Comparison of ENCODE assay signal across 2 cellular contexts in the genomic region with DNA sequence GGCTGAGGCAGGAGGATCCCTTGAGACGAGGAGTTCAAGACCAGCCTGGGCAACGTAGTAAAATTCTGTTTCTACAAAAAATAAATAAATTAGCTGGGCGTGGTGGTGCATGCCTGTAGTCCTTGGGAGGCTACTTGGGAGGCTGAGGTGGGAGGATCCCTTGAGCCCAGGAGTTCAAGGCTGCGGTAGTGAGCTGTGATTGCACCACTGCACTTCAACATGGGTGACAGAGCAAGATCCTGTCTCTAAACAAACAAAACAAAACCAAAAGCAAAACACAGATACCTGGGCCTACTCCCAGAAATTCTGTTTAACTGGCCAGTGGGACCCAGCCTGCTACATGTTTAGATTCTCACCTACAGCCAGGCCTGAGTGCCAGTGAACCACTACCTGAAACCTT.
TF ChIP-seq lines count a peak whose summit lies in the region.

No MANE protein-coding gene starts in this region.

TF ChIP-seq in HCT116, 20 proteins besides CTCF, POLR2A, EP300 and RAD21 (continued from another document):
- TF ChIP-seq, protein P1, sequence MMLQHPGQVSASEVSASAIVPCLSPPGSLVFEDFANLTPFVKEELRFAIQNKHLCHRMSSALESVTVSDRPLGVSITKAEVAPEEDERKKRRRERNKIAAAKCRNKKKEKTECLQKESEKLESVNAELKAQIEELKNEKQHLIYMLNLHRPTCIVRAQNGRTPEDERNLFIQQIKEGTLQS (IDR thresholded peaks at IDR 0.05): no peak
- TF ChIP-seq ZNF274 (IDR thresholded peaks at IDR 0.05; ENCODE audit: low read depth, low read length): no peak
- no peak for TF ChIP-seq FOSL1 (IDR thresholded peaks at IDR 0.05; ENCODE audit: low read depth)
- TF ChIP-seq ELF1 (IDR thresholded peaks at IDR 0.05; ENCODE audit: borderline replicate concordance, low read depth): no peak
- TF ChIP-seq ZFX (IDR thresholded peaks at IDR 0.05): no peak
- TF ChIP-seq, protein P2, sequence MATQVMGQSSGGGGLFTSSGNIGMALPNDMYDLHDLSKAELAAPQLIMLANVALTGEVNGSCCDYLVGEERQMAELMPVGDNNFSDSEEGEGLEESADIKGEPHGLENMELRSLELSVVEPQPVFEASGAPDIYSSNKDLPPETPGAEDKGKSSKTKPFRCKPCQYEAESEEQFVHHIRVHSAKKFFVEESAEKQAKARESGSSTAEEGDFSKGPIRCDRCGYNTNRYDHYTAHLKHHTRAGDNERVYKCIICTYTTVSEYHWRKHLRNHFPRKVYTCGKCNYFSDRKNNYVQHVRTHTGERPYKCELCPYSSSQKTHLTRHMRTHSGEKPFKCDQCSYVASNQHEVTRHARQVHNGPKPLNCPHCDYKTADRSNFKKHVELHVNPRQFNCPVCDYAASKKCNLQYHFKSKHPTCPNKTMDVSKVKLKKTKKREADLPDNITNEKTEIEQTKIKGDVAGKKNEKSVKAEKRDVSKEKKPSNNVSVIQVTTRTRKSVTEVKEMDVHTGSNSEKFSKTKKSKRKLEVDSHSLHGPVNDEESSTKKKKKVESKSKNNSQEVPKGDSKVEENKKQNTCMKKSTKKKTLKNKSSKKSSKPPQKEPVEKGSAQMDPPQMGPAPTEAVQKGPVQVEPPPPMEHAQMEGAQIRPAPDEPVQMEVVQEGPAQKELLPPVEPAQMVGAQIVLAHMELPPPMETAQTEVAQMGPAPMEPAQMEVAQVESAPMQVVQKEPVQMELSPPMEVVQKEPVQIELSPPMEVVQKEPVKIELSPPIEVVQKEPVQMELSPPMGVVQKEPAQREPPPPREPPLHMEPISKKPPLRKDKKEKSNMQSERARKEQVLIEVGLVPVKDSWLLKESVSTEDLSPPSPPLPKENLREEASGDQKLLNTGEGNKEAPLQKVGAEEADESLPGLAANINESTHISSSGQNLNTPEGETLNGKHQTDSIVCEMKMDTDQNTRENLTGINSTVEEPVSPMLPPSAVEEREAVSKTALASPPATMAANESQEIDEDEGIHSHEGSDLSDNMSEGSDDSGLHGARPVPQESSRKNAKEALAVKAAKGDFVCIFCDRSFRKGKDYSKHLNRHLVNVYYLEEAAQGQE (IDR thresholded peaks at IDR 0.05; ENCODE audit: low read depth): no peak
- TF ChIP-seq EGR1 (IDR thresholded peaks at IDR 0.05; ENCODE audit: low read depth): no peak
- TF ChIP-seq EZH2phosphoT487 (IDR thresholded peaks at IDR 0.05; ENCODE audit: borderline replicate concordance): no peak
- TF ChIP-seq YY1 (IDR thresholded peaks at IDR 0.05; ENCODE audit: extremely low read depth, insufficient replicate concordance, low read depth, low read length): no peak
- TF ChIP-seq, protein P3, sequence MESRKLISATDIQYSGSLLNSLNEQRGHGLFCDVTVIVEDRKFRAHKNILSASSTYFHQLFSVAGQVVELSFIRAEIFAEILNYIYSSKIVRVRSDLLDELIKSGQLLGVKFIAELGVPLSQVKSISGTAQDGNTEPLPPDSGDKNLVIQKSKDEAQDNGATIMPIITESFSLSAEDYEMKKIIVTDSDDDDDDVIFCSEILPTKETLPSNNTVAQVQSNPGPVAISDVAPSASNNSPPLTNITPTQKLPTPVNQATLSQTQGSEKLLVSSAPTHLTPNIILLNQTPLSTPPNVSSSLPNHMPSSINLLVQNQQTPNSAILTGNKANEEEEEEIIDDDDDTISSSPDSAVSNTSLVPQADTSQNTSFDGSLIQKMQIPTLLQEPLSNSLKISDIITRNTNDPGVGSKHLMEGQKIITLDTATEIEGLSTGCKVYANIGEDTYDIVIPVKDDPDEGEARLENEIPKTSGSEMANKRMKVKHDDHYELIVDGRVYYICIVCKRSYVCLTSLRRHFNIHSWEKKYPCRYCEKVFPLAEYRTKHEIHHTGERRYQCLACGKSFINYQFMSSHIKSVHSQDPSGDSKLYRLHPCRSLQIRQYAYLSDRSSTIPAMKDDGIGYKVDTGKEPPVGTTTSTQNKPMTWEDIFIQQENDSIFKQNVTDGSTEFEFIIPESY (IDR thresholded peaks at IDR 0.05; ENCODE audit: extremely low read depth, insufficient replicate concordance, low read length): no peak
- TF ChIP-seq, protein P4, sequence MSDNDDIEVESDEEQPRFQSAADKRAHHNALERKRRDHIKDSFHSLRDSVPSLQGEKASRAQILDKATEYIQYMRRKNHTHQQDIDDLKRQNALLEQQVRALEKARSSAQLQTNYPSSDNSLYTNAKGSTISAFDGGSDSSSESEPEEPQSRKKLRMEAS (IDR thresholded peaks at IDR 0.05): no peak
- TF ChIP-seq SRF (IDR thresholded peaks at IDR 0.05; ENCODE audit: low read depth): no peak

TF ChIP-seq in HepG2, 621 proteins besides CTCF, POLR2A, EP300 and RAD21 (continued from another document and continues in another):
- TF ChIP-seq SMAD1 (CRISPR knock-in tag; IDR thresholded peaks at IDR 0.05; ENCODE audit: borderline replicate concordance, low read depth) (no peak), ZSCAN20 (CRISPR knock-in tag; IDR thresholded peaks at IDR 0.05; ENCODE audit: borderline replicate concordance) (no peak), ZNF263 (CRISPR knock-in tag; IDR thresholded peaks at IDR 0.05) (0 out of 2 replicates have a peak, but pooled peaks have one; percentile 42), MED1 (CRISPR knock-in tag; IDR thresholded peaks at IDR 0.05) (peak; percentile 72), ZNF546 (CRISPR knock-in tag; conservative IDR thresholded peaks at IDR 0.05) (no peak), GABPB1 (CRISPR knock-in tag; IDR thresholded peaks at IDR 0.05) (peak; percentile 42), NR2F6 (IDR thresholded peaks at IDR 0.05) (no peak), NR2F6 (CRISPR knock-in tag; IDR thresholded peaks at IDR 0.05) (peak; percentile 63; the same call in 1 of the 2 replicates), SOX13 (IDR thresholded peaks at IDR 0.05) (no peak), SOX13 (CRISPR knock-in tag; conservative IDR thresholded peaks at IDR 0.05 in 1 of 2, IDR thresholded peaks at IDR 0.05 in 1 of 2) (peak in 1 of 2 experiments; percentile 50; a peak in 2 of 4 replicates), SALL2 (CRISPR knock-in tag; IDR thresholded peaks at IDR 0.05) (no peak), SP5 (CRISPR knock-in tag; IDR thresholded peaks at IDR 0.05; ENCODE audit: borderline replicate concordance, low read depth) (peak; percentile 69), ZNF792 (CRISPR knock-in tag; IDR thresholded peaks at IDR 0.05) (peak; percentile 96; the same call in 1 of the 2 replicates), CHD4 (IDR thresholded peaks at IDR 0.05; ENCODE audit: borderline replicate concordance, low read length) (peak; percentile 29; the same call in 1 of the 2 replicates), ZNF549 (CRISPR knock-in tag; IDR thresholded peaks at IDR 0.05) (no peak), ZFY (CRISPR knock-in tag; IDR thresholded peaks at IDR 0.05) (peak; percentile 28; the same call in 1 of the 2 replicates), LCORL (IDR thresholded peaks at IDR 0.05) (no peak), LCORL (CRISPR knock-in tag; IDR thresholded peaks at IDR 0.05) (peak; percentile 53; the same call in 1 of the 2 replicates), KLF16 (CRISPR knock-in tag; IDR thresholded peaks at IDR 0.05) (0 out of 4 replicates have a peak, but pooled peaks of 1 of the 2 experiments have one; percentile 23), FOSL2 (CRISPR knock-in tag; IDR thresholded peaks at IDR 0.05) (peak; percentile 66), CEBPB (IDR thresholded peaks at IDR 0.05; ENCODE audit: borderline replicate concordance, low read depth, low read length) (peak; percentile 69; the same call in 1 of the 2 replicates), ZNF644 (CRISPR knock-in tag; IDR thresholded peaks at IDR 0.05; ENCODE audit: low read depth) (0 out of 2 replicates have a peak, but pooled peaks have one; percentile 39), HOXA3 (CRISPR knock-in tag; IDR thresholded peaks at IDR 0.05) (peak; percentile 42; the same call in 1 of the 2 replicates), PHF21A (CRISPR knock-in tag; IDR thresholded peaks at IDR 0.05) (0 out of 2 replicates have a peak, but pooled peaks have one; percentile 25), MEIS2 (CRISPR knock-in tag; IDR thresholded peaks at IDR 0.05) (peak; percentile 18; the same call in 1 of the 2 replicates), FOXA3 (CRISPR knock-in tag; IDR thresholded peaks at IDR 0.05) (peak; percentile 62), FOXA1 (IDR thresholded peaks at IDR 0.05) (no peak), FOXA1 (CRISPR knock-in tag; IDR thresholded peaks at IDR 0.05) (peak; percentile 65), RXRB (CRISPR knock-in tag; IDR thresholded peaks at IDR 0.05; ENCODE audit: borderline replicate concordance) (0 out of 2 replicates have a peak, but pooled peaks have one; percentile 49)
- TF ChIP-seq, protein P5, sequence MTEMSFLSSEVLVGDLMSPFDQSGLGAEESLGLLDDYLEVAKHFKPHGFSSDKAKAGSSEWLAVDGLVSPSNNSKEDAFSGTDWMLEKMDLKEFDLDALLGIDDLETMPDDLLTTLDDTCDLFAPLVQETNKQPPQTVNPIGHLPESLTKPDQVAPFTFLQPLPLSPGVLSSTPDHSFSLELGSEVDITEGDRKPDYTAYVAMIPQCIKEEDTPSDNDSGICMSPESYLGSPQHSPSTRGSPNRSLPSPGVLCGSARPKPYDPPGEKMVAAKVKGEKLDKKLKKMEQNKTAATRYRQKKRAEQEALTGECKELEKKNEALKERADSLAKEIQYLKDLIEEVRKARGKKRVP (CRISPR knock-in tag; IDR thresholded peaks at IDR 0.05): peak in 1 of 2 experiments; percentile 67; a peak in 2 of 4 replicates
- TF ChIP-seq, protein P6, sequence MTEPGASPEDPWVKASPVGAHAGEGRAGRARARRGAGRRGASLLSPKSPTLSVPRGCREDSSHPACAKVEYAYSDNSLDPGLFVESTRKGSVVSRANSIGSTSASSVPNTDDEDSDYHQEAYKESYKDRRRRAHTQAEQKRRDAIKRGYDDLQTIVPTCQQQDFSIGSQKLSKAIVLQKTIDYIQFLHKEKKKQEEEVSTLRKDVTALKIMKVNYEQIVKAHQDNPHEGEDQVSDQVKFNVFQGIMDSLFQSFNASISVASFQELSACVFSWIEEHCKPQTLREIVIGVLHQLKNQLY (CRISPR knock-in tag; IDR thresholded peaks at IDR 0.05): no peak
- TF ChIP-seq, protein P7, sequence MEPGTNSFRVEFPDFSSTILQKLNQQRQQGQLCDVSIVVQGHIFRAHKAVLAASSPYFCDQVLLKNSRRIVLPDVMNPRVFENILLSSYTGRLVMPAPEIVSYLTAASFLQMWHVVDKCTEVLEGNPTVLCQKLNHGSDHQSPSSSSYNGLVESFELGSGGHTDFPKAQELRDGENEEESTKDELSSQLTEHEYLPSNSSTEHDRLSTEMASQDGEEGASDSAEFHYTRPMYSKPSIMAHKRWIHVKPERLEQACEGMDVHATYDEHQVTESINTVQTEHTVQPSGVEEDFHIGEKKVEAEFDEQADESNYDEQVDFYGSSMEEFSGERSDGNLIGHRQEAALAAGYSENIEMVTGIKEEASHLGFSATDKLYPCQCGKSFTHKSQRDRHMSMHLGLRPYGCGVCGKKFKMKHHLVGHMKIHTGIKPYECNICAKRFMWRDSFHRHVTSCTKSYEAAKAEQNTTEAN (CRISPR knock-in tag; conservative IDR thresholded peaks at IDR 0.05): 0 out of 2 replicates have a peak, but pooled peaks have one; percentile 49
- TF ChIP-seq, protein P8, sequence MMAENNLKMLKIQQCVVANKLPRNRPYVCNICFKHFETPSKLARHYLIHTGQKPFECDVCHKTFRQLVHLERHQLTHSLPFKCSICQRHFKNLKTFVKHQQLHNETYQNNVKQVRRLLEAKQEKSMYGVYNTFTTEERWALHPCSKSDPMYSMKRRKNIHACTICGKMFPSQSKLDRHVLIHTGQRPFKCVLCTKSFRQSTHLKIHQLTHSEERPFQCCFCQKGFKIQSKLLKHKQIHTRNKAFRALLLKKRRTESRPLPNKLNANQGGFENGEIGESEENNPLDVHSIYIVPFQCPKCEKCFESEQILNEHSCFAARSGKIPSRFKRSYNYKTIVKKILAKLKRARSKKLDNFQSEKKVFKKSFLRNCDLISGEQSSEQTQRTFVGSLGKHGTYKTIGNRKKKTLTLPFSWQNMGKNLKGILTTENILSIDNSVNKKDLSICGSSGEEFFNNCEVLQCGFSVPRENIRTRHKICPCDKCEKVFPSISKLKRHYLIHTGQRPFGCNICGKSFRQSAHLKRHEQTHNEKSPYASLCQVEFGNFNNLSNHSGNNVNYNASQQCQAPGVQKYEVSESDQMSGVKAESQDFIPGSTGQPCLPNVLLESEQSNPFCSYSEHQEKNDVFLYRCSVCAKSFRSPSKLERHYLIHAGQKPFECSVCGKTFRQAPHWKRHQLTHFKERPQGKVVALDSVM (CRISPR knock-in tag; IDR thresholded peaks at IDR 0.05): peak; percentile 98
- TF ChIP-seq, protein P9, sequence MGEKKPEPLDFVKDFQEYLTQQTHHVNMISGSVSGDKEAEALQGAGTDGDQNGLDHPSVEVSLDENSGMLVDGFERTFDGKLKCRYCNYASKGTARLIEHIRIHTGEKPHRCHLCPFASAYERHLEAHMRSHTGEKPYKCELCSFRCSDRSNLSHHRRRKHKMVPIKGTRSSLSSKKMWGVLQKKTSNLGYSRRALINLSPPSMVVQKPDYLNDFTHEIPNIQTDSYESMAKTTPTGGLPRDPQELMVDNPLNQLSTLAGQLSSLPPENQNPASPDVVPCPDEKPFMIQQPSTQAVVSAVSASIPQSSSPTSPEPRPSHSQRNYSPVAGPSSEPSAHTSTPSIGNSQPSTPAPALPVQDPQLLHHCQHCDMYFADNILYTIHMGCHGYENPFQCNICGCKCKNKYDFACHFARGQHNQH (CRISPR knock-in tag; IDR thresholded peaks at IDR 0.05): 0 out of 2 replicates have a peak, but pooled peaks have one; percentile 25
- TF ChIP-seq, protein P10, sequence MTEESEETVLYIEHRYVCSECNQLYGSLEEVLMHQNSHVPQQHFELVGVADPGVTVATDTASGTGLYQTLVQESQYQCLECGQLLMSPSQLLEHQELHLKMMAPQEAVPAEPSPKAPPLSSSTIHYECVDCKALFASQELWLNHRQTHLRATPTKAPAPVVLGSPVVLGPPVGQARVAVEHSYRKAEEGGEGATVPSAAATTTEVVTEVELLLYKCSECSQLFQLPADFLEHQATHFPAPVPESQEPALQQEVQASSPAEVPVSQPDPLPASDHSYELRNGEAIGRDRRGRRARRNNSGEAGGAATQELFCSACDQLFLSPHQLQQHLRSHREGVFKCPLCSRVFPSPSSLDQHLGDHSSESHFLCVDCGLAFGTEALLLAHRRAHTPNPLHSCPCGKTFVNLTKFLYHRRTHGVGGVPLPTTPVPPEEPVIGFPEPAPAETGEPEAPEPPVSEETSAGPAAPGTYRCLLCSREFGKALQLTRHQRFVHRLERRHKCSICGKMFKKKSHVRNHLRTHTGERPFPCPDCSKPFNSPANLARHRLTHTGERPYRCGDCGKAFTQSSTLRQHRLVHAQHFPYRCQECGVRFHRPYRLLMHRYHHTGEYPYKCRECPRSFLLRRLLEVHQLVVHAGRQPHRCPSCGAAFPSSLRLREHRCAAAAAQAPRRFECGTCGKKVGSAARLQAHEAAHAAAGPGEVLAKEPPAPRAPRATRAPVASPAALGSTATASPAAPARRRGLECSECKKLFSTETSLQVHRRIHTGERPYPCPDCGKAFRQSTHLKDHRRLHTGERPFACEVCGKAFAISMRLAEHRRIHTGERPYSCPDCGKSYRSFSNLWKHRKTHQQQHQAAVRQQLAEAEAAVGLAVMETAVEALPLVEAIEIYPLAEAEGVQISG (CRISPR knock-in tag; IDR thresholded peaks at IDR 0.05): peak; percentile 36; the same call in 1 of the 2 replicates
